In genomic region chr2:112006076-112006410, GRCh38 we compare ENCODE assay signal across 16 cellular contexts. TPM values are rescaled to one million over a fixed set of nuclear protein-coding genes. Genes with fewer than 3 reads are reported as not detected.
DNase-seq lines count a peak whose midpoint lies in the region; ATAC-seq and TF ChIP-seq lines count a peak whose summit lies in the region.
"Had no signal": no experiment of that assay in that cellular context is flagged by ENCODE, and none has a peak within 500 bp of the region (broad histone marks: within the 10 kb centered on the region; RNA-seq: fewer than 3 reads in every experiment).

No MANE protein-coding gene starts in this region.

- dilution Hi-C loops in mammary epithelial cell (cut with HindIII; ENCODE audit: low sequenced_read_pairs) = no loop called here

- intact Hi-C loops in mammary epithelial cell (cut with micrococcal nuclease) (loop anchor here (1.0 to 2.0 kb wide), 3 partner anchors 27 to 59 kb away; no protein-coding TSS in a partner anchor), left lung (cut with DNase I) (no loop called here)

- H3K9ac ChIP-seq in BLaER1 treated with 17β-estradiol and CSF1 and Interleukin-3, amounts not matched to agents 10 nM and 100 nM = peak overlapping the region in 4 of 11 experiments; percentile 51 to 74 (median 56); a peak in 6 of 22 replicates
- H3K9ac ChIP-seq in mammary epithelial cell (ENCODE audit: insufficient read depth, low read length) = no peak overlapping the region

- no peaks in the 10 kb centered on the region for H4K20me1 ChIP-seq in BLaER1 treated with 17β-estradiol and CSF1 and Interleukin-3, amounts not matched to agents 10 nM and 100 nM
- H4K20me1 ChIP-seq in mammary epithelial cell (ENCODE audit: insufficient read depth, low read length) = no peaks in the 10 kb centered on the region

- no TSS peak for BruUV-seq in mammary epithelial cell (replicated peaks; lab: Mats Ljungman, UMichigan)

- H3K4me3 ChIP-seq in BLaER1 treated with 17β-estradiol and CSF1 and Interleukin-3, amounts not matched to agents 10 nM and 100 nM = no peak overlapping the region
- H3K4me3 ChIP-seq in mammary epithelial cell (replicated peaks in 1 of 3; ENCODE audit: insufficient read depth in 1 of 3, low read depth in 2 of 3, low read length in 3 of 3) (no peak overlapping the region), left lung (no peak overlapping the region)
- H3K4me3 ChIP-seq: smooth muscle cell, uterus had no signal

- CTCF ChIA-PET in mammary epithelial cell (lab: Charles Lee; ENCODE audit: low non-redundant PET) = no interaction called here

- DNase-seq in MV-4-11 (lab: John Stamatoyannopoulos, UW) = peak; percentile 95
- DNase-seq in mammary epithelial cell = peak; percentile 82
- no peak for DNase-seq in left lung
- DNase-seq in HuH-7 (ENCODE audit: low spot score) = no peak
- DNase-seq in stimulated activated CD8-positive, alpha-beta memory T cell treated with anti-CD3 and anti-CD28 coated beads, Interleukin-4, amount 100 ng/mL, for 48 hours = no peak
- DNase-seq in NCI-H82 (lab: John Stamatoyannopoulos, UW) = no peak
- DNase-seq in activated naive CD4-positive, alpha-beta T cell treated with anti-CD3 and anti-CD28 coated beads, Interleukin-2, amount 50 U/mL, for 72 hours (ENCODE audit: low spot score in 2 of 2) = no peak
- DNase-seq: activated CD4-positive, alpha-beta T cell treated with anti-CD3 and anti-CD28 coated beads, Interleukin-2, amount 10 ng/mL, durations not matched to agents 7 days and 5 days; activated naive CD4-positive, alpha-beta T cell treated with anti-CD3 and anti-CD28 coated beads, Interleukin-2, amount 10 ng/mL, durations not matched to agents 7 days and 5 days; CD8-positive, alpha-beta T cell; naive thymus-derived CD8-positive, alpha-beta T cell; NCI-H524 treated with DMSO at 0.1 percent for 48 hours; SW 1271; uterus had no signal

- H3K27ac ChIP-seq in BLaER1 treated with 17β-estradiol and CSF1 and Interleukin-3, amounts not matched to agents 10 nM and 100 nM = peak overlapping the region in 6 of 11 experiments; percentile 73 to 91 (median 81); a peak in 11 of 22 replicates
- H3K27ac ChIP-seq in mammary epithelial cell (ENCODE audit: insufficient read depth, low read depth, low read length) (no peak overlapping the region), left lung (peak overlapping the region in 1 of 2 donors; percentile 88)

- 0% methylated on average over 2 of the region's 4 CpGs for WGBS in mammary epithelial cell (ENCODE audit: low coverage, missing lambda C conversion rate)

- H3K4me1 ChIP-seq in BLaER1 treated with 17β-estradiol and CSF1 and Interleukin-3, amounts not matched to agents 10 nM and 100 nM = peaks cover 10 to 99% (median 53%) of the 10 kb centered on the region in 10 experiments; a peak in 19 of 20 replicates
- H3K4me1 ChIP-seq in mammary epithelial cell (ENCODE audit: insufficient read depth, low read length) (peaks cover 5% of the 10 kb centered on the region), left lung (peaks cover 0 to 74% of the 10 kb centered on the region in 2 donors)
- H3K4me1 ChIP-seq: uterus had no signal

- peak overlapping the region in 7 of 11 experiments; percentile 60 to 91 (median 84); a peak in 14 of 22 replicates for H3K4me2 ChIP-seq in BLaER1 treated with 17β-estradiol and CSF1 and Interleukin-3, amounts not matched to agents 10 nM and 100 nM
- H3K4me2 ChIP-seq in mammary epithelial cell (ENCODE audit: insufficient read depth, low read depth, low read length) = peak overlapping the region; percentile 23
- H3K4me2 ChIP-seq: smooth muscle cell had no signal

- peaks cover 0 to 71% (median 0%) of the 10 kb centered on the region in 11 experiments; a peak in 6 of 22 replicates for H3K36me3 ChIP-seq in BLaER1 treated with 17β-estradiol and CSF1 and Interleukin-3, amounts not matched to agents 10 nM and 100 nM
- H3K36me3 ChIP-seq in mammary epithelial cell (ENCODE audit: insufficient read depth, low read length) (no peaks in the 10 kb centered on the region), left lung (peaks cover 0 to 49% of the 10 kb centered on the region in 2 donors)
- H3K36me3 ChIP-seq: uterus had no signal

- H3K9me3 Mint-ChIP-seq in activated naive CD4-positive, alpha-beta T cell treated with anti-CD3 and anti-CD28 coated beads, Interleukin-2, amount 50 U/mL, for 72 hours = no peaks in the 10 kb centered on the region
- H3K9me3 Mint-ChIP-seq: activated CD4-positive, alpha-beta T cell treated with anti-CD3 and anti-CD28 coated beads, Interleukin-2, amount 10 ng/mL, durations not matched to agents 7 days and 5 days; activated naive CD4-positive, alpha-beta T cell treated with anti-CD3 and anti-CD28 coated beads, Interleukin-2, amount 10 ng/mL, durations not matched to agents 7 days and 5 days; CD8-positive, alpha-beta T cell; naive thymus-derived CD8-positive, alpha-beta T cell had no signal

- peak; percentile 41 for ATAC-seq in left lung
- ATAC-seq in activated naive CD4-positive, alpha-beta T cell treated with anti-CD3 and anti-CD28 coated beads, Interleukin-2, amount 50 U/mL, for 72 hours = no peak
- ATAC-seq: CD8-positive, alpha-beta T cell; naive thymus-derived CD8-positive, alpha-beta T cell had no signal

- H3K27me3 ChIP-seq in BLaER1 treated with 17β-estradiol and CSF1 and Interleukin-3, amounts not matched to agents 10 nM and 100 nM = no peaks in the 10 kb centered on the region
- H3K27me3 ChIP-seq in mammary epithelial cell (ENCODE audit: insufficient read depth, low read length) (peaks cover 17% of the 10 kb centered on the region), left lung (no peaks in the 10 kb centered on the region)
- H3K27me3 ChIP-seq: uterus had no signal

- TF ChIP-seq CTCF in mammary epithelial cell (conservative IDR thresholded peaks at IDR 0.05 in 1 of 2, IDR thresholded peaks at IDR 0.05 in 1 of 2; ENCODE audit: extremely low read depth in 1 of 2, insufficient read depth in 1 of 2, low read depth in 1 of 2, low read length in 2 of 2) = no peak
- TF ChIP-seq CTCF in left lung (IDR thresholded peaks at IDR 0.05) = no peak

- H3K79me2 ChIP-seq in mammary epithelial cell (ENCODE audit: insufficient read depth, low read length) = no peaks in the 10 kb centered on the region

- H3K36me3 Mint-ChIP-seq in activated naive CD4-positive, alpha-beta T cell treated with anti-CD3 and anti-CD28 coated beads, Interleukin-2, amount 50 U/mL, for 72 hours = no peaks in the 10 kb centered on the region
- H3K36me3 Mint-ChIP-seq: activated naive CD4-positive, alpha-beta T cell treated with anti-CD3 and anti-CD28 coated beads, Interleukin-2, amount 10 ng/mL, durations not matched to agents 7 days and 5 days; CD8-positive, alpha-beta T cell; naive thymus-derived CD8-positive, alpha-beta T cell had no signal

- no peak overlapping the region for H2AFZ ChIP-seq in mammary epithelial cell (ENCODE audit: low read depth, low read length)

- H3K9me3 ChIP-seq in BLaER1 treated with 17β-estradiol and CSF1 and Interleukin-3, amounts not matched to agents 10 nM and 100 nM (replicated peaks in 1 of 11) = peaks cover 0 to 13% (median 0%) of the 10 kb centered on the region in 11 experiments; a peak in 1 of 22 replicates
- H3K9me3 ChIP-seq in mammary epithelial cell (replicated peaks; ENCODE audit: insufficient read depth, low read length) (no peaks in the 10 kb centered on the region), left lung (no peaks in the 10 kb centered on the region)
- H3K9me3 ChIP-seq: uterus had no signal

- no peak overlapping the region for H3K27ac Mint-ChIP-seq in activated naive CD4-positive, alpha-beta T cell treated with anti-CD3 and anti-CD28 coated beads, Interleukin-2, amount 50 U/mL, for 72 hours
- H3K27ac Mint-ChIP-seq: activated CD4-positive, alpha-beta T cell treated with anti-CD3 and anti-CD28 coated beads, Interleukin-2, amount 10 ng/mL, durations not matched to agents 7 days and 5 days; activated naive CD4-positive, alpha-beta T cell treated with anti-CD3 and anti-CD28 coated beads, Interleukin-2, amount 10 ng/mL, durations not matched to agents 7 days and 5 days; CD8-positive, alpha-beta T cell; naive thymus-derived CD8-positive, alpha-beta T cell had no signal

- in situ Hi-C loops in mammary epithelial cell (cut with MboI; ENCODE audit: low sequenced_read_pairs in 2 of 2) = no loop called here

RNA-seq across cellular contexts. Expression of gene TMEM87B, which starts 49.0 kb away (rescaled TPM):
- total RNA-seq in mammary epithelial cell (10 to 100 TPM; 35.0 to 51.7 TPM), left lung (10 to 100 TPM; 32.2 to 36.8 TPM)
- 10.8 TPM for polyA plus RNA-seq in mammary epithelial cell
- 22.3 TPM for polyA minus RNA-seq in mammary epithelial cell
- 10 to 100 TPM; 16.8 to 26.2 TPM for total RNA-seq in activated naive CD4-positive, alpha-beta T cell treated with anti-CD3 and anti-CD28 coated beads, Interleukin-2, amount 50 U/mL, for 72 hours

Comparison
In these comparisons a context has a peak if more than half of its experiments do, and no peak if none do; other contexts are left out.
1. DNase-seq: peak in MV-4-11 (single experiment) and mammary epithelial cell (single experiment); none in left lung (0 of 2), HuH-7 (single experiment), stimulated activated CD8-positive, alpha-beta memory T cell treated with anti-CD3 and anti-CD28 coated beads, Interleukin-4, amount 100 ng/mL, for 48 hours (single experiment), NCI-H82 (single experiment) and activated naive CD4-positive, alpha-beta T cell treated with anti-CD3 and anti-CD28 coated beads, Interleukin-2, amount 50 U/mL, for 72 hours (0 of 2).